9 cellular contexts compared by ENCODE assay signal in genomic region chr1:62439652-62440371, GRCh38. TPM values are rescaled to one million over a fixed set of nuclear protein-coding genes. Genes with fewer than 3 reads are reported as not detected.
DNase-seq lines count a peak whose midpoint lies in the region; ATAC-seq and TF ChIP-seq lines count a peak whose summit lies in the region.
"Had no signal": no experiment of that assay in that cellular context is flagged by ENCODE, and none has a peak within 500 bp of the region (broad histone marks: within the 10 kb centered on the region; RNA-seq: fewer than 3 reads in every experiment).

No MANE protein-coding gene starts in this region.

- 84 to 90% (median 88%) methylated on average over 4 of the region's 4 CpGs for WGBS in heart left ventricle, 4 donors

- TF ChIP-seq CTCF in astrocyte of the cerebellum (IDR thresholded peaks at IDR 0.05; ENCODE audit: low read depth, low read length, missing control alignments) (no peak), heart left ventricle (IDR thresholded peaks at IDR 0.05) (no peak), CD14-positive monocyte (IDR thresholded peaks at IDR 0.05) (no peak)

- H3K36me3 Mint-ChIP-seq in CD14-positive monocyte: peaks cover 24 to 32% of the 10 kb centered on the region in 2 donors

- H3K27me3 Mint-ChIP-seq in CD14-positive monocyte (ENCODE audit: low read depth in 3 of 3): peaks cover 0 to 2% (median 0%) of the 10 kb centered on the region in 3 donors

- H3K4me1 ChIP-seq in BLaER1 (peaks cover 33% of the 10 kb centered on the region), heart left ventricle (peaks cover 0 to 45% (median 24%) of the 10 kb centered on the region in 12 donors)

- no peak overlapping the region for H3K27ac ChIP-seq in BLaER1
- H3K27ac ChIP-seq in heart left ventricle: no peak overlapping the region

- no peak overlapping the region; the same call in 1 of the 2 replicates for H3K4me3 ChIP-seq in BLaER1
- H3K4me3 ChIP-seq in astrocyte of the cerebellum (ENCODE audit: low read depth, low read length): no peak overlapping the region
- peak overlapping the region in 1 of 12 donors; percentile 1 for H3K4me3 ChIP-seq in heart left ventricle
- H3K4me3 ChIP-seq: lung had no signal

- intact Hi-C loops in heart left ventricle (cut with DNase I): no loop called here
- intact Hi-C loops in CD14-positive monocyte (cut with micrococcal nuclease): loop anchor here (5.0 kb wide), 1 partner anchor 347 kb away; no protein-coding TSS in a partner anchor

- peaks cover 52% of the 10 kb centered on the region for H4K20me1 ChIP-seq in BLaER1

- H3K9ac ChIP-seq in BLaER1: peak overlapping the region; percentile 58; the same call in 1 of the 2 replicates

- H3K36me3 ChIP-seq in BLaER1 (peaks cover 37% of the 10 kb centered on the region), heart left ventricle (peaks cover 0 to 45% (median 38%) of the 10 kb centered on the region in 9 donors)

- peak overlapping the region; percentile 74 for H3K4me2 ChIP-seq in BLaER1

- H3K4me1 Mint-ChIP-seq in CD14-positive monocyte: peaks cover 37% of the 10 kb centered on the region

- H3K9me3 Mint-ChIP-seq in CD14-positive monocyte: no peaks in the 10 kb centered on the region

- in situ Hi-C loops in astrocyte of the cerebellum (cut with HindIII; ENCODE audit: low sequenced_read_pairs): no loop called here

- no peak for TF ChIP-seq POLR2A in heart left ventricle (IDR thresholded peaks at IDR 0.05)

- DNase-seq in astrocyte of the cerebellum (ENCODE audit: low read depth) (peak; percentile 18), heart left ventricle (no peak), medulla oblongata (ENCODE audit: extremely low spot score) (no peak), CD14-positive monocyte (ENCODE audit: low spot score) (no peak), SIG-M5 treated with dmso at 0.1 percent for 504 hours (lab: John Stamatoyannopoulos, UW; ENCODE audit: unreplicated experiment) (no peak)

- H3K4me3 Mint-ChIP-seq in CD14-positive monocyte: no peak overlapping the region

- no peaks in the 10 kb centered on the region for H3K9me3 ChIP-seq in BLaER1
- no peaks in the 10 kb centered on the region for H3K9me3 ChIP-seq in heart left ventricle

- ATAC-seq in GM19452 (IDR thresholded peaks at IDR 0.05; ENCODE audit: unreplicated experiment): peak; percentile 27
- peak; percentile 16 for ATAC-seq in HG03520 (IDR thresholded peaks at IDR 0.05; ENCODE audit: unreplicated experiment)
- ATAC-seq in heart left ventricle: no peak

- no peaks in the 10 kb centered on the region for H3K27me3 ChIP-seq in BLaER1
- no peaks in the 10 kb centered on the region for H3K27me3 ChIP-seq in heart left ventricle

- H3K27ac Mint-ChIP-seq in CD14-positive monocyte: no peak overlapping the region

RNA-seq across cellular contexts. Expression of gene USP1, which starts 3.0 kb away (rescaled TPM):
- 10 to 100 TPM in 7 of 9 donors, 1 to 10 TPM in 2; 9.4 to 17.9 (median 12.7) TPM for total RNA-seq in heart left ventricle
- polyA plus RNA-seq in heart left ventricle (10 to 100 TPM in 1 of 2 donors, 1 to 10 TPM in 1; 4.8 to 15.0 TPM), CD14-positive monocyte (10 to 100 TPM; 13.6 to 24.0 TPM)

Comparison
In these comparisons a context has a peak if more than half of its experiments do, and no peak if none do; other contexts are left out.
1. ATAC-seq: peak in GM19452 (single experiment) and HG03520 (single experiment); none in heart left ventricle (0 of 4).
2. intact Hi-C loops: an anchor here in CD14-positive monocyte (5.0 kb wide); none called in heart left ventricle.